ENCODE assay signal across 1 cellular context in the genomic region with DNA sequence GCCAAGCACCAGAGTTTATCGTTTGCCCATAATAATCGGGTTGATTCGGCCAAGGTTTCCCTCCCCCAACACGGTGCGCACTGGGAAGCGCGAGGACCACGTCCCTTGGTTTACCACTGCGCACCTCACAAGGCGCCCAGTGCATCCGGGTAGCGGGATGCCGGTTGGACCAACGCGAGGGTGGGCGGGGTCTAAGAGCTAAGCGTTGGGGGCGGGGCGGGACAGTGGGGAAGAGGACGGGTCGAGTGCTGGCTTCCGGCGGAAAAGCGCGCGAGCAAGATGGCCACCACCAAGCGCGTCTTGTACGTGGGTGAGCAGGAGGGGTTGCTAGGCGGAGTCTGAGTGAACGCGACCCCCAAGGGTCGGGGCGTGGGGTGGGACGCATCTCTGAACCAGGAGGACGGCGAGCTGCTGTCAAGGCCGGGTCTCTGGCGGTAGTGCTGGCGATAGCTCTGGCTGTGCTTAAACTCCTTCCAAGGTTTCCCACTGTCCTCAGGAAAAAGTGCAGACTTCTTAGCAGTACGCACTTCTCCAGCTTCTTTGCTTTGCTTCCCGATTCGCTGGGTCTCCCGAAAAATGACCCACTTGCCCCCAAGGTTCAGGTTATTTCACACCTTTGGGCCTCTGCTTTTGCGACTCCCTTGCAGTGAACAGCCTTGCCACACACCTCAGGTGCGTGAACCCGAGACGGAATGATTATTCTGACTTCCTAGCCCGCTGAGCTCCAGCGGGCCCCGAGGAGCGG.
TF ChIP-seq lines count a peak whose summit lies in the region.

A gene (plus strand): TSS at position 261 of the 745 bp plus-strand sequence. CDS start 19 bp downstream, at position 280.

TF ChIP-seq in K562, 482 proteins besides CTCF, POLR2A, EP300 and RAD21 (continued from another document and continues in another):
- TF ChIP-seq, protein P1, sequence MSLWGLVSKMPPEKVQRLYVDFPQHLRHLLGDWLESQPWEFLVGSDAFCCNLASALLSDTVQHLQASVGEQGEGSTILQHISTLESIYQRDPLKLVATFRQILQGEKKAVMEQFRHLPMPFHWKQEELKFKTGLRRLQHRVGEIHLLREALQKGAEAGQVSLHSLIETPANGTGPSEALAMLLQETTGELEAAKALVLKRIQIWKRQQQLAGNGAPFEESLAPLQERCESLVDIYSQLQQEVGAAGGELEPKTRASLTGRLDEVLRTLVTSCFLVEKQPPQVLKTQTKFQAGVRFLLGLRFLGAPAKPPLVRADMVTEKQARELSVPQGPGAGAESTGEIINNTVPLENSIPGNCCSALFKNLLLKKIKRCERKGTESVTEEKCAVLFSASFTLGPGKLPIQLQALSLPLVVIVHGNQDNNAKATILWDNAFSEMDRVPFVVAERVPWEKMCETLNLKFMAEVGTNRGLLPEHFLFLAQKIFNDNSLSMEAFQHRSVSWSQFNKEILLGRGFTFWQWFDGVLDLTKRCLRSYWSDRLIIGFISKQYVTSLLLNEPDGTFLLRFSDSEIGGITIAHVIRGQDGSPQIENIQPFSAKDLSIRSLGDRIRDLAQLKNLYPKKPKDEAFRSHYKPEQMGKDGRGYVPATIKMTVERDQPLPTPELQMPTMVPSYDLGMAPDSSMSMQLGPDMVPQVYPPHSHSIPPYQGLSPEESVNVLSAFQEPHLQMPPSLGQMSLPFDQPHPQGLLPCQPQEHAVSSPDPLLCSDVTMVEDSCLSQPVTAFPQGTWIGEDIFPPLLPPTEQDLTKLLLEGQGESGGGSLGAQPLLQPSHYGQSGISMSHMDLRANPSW (CRISPR knock-in tag; IDR thresholded peaks at IDR 0.05), result peak; percentile 52; the same call in 1 of the 2 replicates
- TF ChIP-seq ETV6 (IDR thresholded peaks at IDR 0.05; ENCODE audit: borderline replicate concordance in 1 of 2, low read depth in 2 of 2, low read length in 1 of 2), result 0 out of 4 replicates have a peak, but pooled peaks of 1 of the 2 experiments have one; percentile 36
- no peak for TF ChIP-seq ETV6 (CRISPR knock-in tag; IDR thresholded peaks at IDR 0.05; ENCODE audit: borderline replicate concordance)
- TF ChIP-seq PTTG1 (tag; IDR thresholded peaks at IDR 0.05; ENCODE audit: low read depth), result no peak
- TF ChIP-seq, protein P2, sequence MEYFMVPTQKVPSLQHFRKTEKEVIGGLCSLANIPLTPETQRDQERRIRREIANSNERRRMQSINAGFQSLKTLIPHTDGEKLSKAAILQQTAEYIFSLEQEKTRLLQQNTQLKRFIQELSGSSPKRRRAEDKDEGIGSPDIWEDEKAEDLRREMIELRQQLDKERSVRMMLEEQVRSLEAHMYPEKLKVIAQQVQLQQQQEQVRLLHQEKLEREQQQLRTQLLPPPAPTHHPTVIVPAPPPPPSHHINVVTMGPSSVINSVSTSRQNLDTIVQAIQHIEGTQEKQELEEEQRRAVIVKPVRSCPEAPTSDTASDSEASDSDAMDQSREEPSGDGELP (CRISPR knock-in tag; IDR thresholded peaks at IDR 0.05; ENCODE audit: borderline replicate concordance), result peak; percentile 33; the same call in 1 of the 2 replicates
- TF ChIP-seq POLR2H (tag; IDR thresholded peaks at IDR 0.05; ENCODE audit: low read depth), result peak; percentile 92
- TF ChIP-seq GATA2 (CRISPR knock-in tag; IDR thresholded peaks at IDR 0.05), result no peak
- 0 out of 2 replicates have a peak, but pooled peaks have one; percentile 68 for TF ChIP-seq LCOR (CRISPR knock-in tag; IDR thresholded peaks at IDR 0.05)
- peak; percentile 63; the same call in 1 of the 2 replicates for TF ChIP-seq ZBTB1 (CRISPR knock-in tag; IDR thresholded peaks at IDR 0.05; ENCODE audit: borderline replicate concordance, low read depth)
- peak; percentile 86 for TF ChIP-seq L3MBTL2 (IDR thresholded peaks at IDR 0.05)
- TF ChIP-seq GABPB2 (CRISPR knock-in tag; conservative IDR thresholded peaks at IDR 0.05), result no peak
- peak; percentile 69 for TF ChIP-seq ZFX (CRISPR knock-in tag; IDR thresholded peaks at IDR 0.05)
- peak; percentile 87; the same call in 1 of the 2 replicates for TF ChIP-seq ZBTB7A (IDR thresholded peaks at IDR 0.05; ENCODE audit: borderline replicate concordance, control insufficient read depth, low read depth, low read length)
- TF ChIP-seq, protein P3, sequence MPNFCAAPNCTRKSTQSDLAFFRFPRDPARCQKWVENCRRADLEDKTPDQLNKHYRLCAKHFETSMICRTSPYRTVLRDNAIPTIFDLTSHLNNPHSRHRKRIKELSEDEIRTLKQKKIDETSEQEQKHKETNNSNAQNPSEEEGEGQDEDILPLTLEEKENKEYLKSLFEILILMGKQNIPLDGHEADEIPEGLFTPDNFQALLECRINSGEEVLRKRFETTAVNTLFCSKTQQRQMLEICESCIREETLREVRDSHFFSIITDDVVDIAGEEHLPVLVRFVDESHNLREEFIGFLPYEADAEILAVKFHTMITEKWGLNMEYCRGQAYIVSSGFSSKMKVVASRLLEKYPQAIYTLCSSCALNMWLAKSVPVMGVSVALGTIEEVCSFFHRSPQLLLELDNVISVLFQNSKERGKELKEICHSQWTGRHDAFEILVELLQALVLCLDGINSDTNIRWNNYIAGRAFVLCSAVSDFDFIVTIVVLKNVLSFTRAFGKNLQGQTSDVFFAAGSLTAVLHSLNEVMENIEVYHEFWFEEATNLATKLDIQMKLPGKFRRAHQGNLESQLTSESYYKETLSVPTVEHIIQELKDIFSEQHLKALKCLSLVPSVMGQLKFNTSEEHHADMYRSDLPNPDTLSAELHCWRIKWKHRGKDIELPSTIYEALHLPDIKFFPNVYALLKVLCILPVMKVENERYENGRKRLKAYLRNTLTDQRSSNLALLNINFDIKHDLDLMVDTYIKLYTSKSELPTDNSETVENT (CRISPR knock-in tag; IDR thresholded peaks at IDR 0.05), result peak; percentile 76
- TF ChIP-seq NR2C2 (CRISPR knock-in tag; IDR thresholded peaks at IDR 0.05), result peak; percentile 12; the same call in 1 of the 2 replicates
- peak; percentile 79 for TF ChIP-seq NR2C2 (tag; IDR thresholded peaks at IDR 0.05)
- TF ChIP-seq, protein P4, sequence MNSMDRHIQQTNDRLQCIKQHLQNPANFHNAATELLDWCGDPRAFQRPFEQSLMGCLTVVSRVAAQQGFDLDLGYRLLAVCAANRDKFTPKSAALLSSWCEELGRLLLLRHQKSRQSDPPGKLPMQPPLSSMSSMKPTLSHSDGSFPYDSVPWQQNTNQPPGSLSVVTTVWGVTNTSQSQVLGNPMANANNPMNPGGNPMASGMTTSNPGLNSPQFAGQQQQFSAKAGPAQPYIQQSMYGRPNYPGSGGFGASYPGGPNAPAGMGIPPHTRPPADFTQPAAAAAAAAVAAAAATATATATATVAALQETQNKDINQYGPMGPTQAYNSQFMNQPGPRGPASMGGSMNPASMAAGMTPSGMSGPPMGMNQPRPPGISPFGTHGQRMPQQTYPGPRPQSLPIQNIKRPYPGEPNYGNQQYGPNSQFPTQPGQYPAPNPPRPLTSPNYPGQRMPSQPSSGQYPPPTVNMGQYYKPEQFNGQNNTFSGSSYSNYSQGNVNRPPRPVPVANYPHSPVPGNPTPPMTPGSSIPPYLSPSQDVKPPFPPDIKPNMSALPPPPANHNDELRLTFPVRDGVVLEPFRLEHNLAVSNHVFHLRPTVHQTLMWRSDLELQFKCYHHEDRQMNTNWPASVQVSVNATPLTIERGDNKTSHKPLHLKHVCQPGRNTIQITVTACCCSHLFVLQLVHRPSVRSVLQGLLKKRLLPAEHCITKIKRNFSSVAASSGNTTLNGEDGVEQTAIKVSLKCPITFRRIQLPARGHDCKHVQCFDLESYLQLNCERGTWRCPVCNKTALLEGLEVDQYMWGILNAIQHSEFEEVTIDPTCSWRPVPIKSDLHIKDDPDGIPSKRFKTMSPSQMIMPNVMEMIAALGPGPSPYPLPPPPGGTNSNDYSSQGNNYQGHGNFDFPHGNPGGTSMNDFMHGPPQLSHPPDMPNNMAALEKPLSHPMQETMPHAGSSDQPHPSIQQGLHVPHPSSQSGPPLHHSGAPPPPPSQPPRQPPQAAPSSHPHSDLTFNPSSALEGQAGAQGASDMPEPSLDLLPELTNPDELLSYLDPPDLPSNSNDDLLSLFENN (IDR thresholded peaks at IDR 0.05; ENCODE audit: low read depth in 2 of 2, low read length in 2 of 2), result no peak
- TF ChIP-seq THRAP3 (IDR thresholded peaks at IDR 0.05; ENCODE audit: borderline replicate concordance), result no peak
- TF ChIP-seq ZNF778 (CRISPR knock-in tag; IDR thresholded peaks at IDR 0.05), result no peak
- TF ChIP-seq, protein P5, sequence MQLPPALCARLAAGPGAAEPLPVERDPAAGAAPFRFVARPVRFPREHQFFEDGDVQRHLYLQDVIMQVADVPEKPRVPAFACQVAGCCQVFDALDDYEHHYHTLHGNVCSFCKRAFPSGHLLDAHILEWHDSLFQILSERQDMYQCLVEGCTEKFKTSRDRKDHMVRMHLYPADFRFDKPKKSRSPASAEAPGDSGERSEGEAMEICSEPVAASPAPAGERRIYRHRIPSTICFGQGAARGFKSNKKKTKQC (CRISPR knock-in tag; IDR thresholded peaks at IDR 0.05), result 0 out of 2 replicates have a peak, but pooled peaks have one; percentile 2
- no peak for TF ChIP-seq DNMT1 (IDR thresholded peaks at IDR 0.05)
- TF ChIP-seq, protein P6, sequence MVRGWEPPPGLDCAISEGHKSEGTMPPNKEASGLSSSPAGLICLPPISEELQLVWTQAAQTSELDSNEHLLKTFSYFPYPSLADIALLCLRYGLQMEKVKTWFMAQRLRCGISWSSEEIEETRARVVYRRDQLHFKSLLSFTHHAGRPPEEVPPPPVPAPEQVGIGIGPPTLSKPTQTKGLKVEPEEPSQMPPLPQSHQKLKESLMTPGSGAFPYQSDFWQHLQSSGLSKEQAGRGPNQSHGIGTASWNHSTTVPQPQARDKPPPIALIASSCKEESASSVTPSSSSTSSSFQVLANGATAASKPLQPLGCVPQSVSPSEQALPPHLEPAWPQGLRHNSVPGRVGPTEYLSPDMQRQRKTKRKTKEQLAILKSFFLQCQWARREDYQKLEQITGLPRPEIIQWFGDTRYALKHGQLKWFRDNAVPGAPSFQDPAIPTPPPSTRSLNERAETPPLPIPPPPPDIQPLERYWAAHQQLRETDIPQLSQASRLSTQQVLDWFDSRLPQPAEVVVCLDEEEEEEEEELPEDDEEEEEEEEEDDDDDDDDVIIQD (CRISPR knock-in tag; IDR thresholded peaks at IDR 0.05), result no peak
- TF ChIP-seq ZNF644 (tag; IDR thresholded peaks at IDR 0.05; ENCODE audit: low read depth), result no peak
- TF ChIP-seq NR2C1 (IDR thresholded peaks at IDR 0.05), result peak; percentile 42; the same call in 1 of the 2 replicates
- peak; percentile 33; the same call in 1 of the 2 replicates for TF ChIP-seq NR2C1 (tag; IDR thresholded peaks at IDR 0.05)
- no peak for TF ChIP-seq ZNF165 (CRISPR knock-in tag; IDR thresholded peaks at IDR 0.05; ENCODE audit: borderline replicate concordance)
- TF ChIP-seq MYC (IDR thresholded peaks at IDR 0.05; ENCODE audit: low read depth, low read length), result peak; percentile 69; the same call in 1 of the 2 replicates
- TF ChIP-seq MYC (CRISPR knock-in tag; IDR thresholded peaks at IDR 0.05; ENCODE audit: borderline replicate concordance, low read depth), result no peak
- peak; percentile 36; the same call in 1 of the 2 replicates for TF ChIP-seq RNF2 (IDR thresholded peaks at IDR 0.05)
- no peak for TF ChIP-seq CEBPG (CRISPR knock-in tag; IDR thresholded peaks at IDR 0.05)
- TF ChIP-seq CEBPG (tag; conservative IDR thresholded peaks at IDR 0.05 in 1 of 2, IDR thresholded peaks at IDR 0.05 in 1 of 2), result no peak
- peak; percentile 94 for TF ChIP-seq RBFOX2 (IDR thresholded peaks at IDR 0.05; ENCODE audit: low read depth, low read length)
- no peak for TF ChIP-seq MIER1 (IDR thresholded peaks at IDR 0.05; ENCODE audit: low read depth)
- TF ChIP-seq, protein P7, sequence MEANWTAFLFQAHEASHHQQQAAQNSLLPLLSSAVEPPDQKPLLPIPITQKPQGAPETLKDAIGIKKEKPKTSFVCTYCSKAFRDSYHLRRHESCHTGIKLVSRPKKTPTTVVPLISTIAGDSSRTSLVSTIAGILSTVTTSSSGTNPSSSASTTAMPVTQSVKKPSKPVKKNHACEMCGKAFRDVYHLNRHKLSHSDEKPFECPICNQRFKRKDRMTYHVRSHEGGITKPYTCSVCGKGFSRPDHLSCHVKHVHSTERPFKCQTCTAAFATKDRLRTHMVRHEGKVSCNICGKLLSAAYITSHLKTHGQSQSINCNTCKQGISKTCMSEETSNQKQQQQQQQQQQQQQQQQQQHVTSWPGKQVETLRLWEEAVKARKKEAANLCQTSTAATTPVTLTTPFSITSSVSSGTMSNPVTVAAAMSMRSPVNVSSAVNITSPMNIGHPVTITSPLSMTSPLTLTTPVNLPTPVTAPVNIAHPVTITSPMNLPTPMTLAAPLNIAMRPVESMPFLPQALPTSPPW (CRISPR knock-in tag; IDR thresholded peaks at IDR 0.05), result peak; percentile 59; the same call in 1 of the 2 replicates
- TF ChIP-seq WHSC1 (IDR thresholded peaks at IDR 0.05; ENCODE audit: low read length), result no peak
- TF ChIP-seq KLF1 (tag; IDR thresholded peaks at IDR 0.05), result peak; percentile 60; the same call in 1 of the 2 replicates
- peak; percentile 75 for TF ChIP-seq CXXC5 (CRISPR knock-in tag; IDR thresholded peaks at IDR 0.05)
